ENCODE assay signal across 8 cellular contexts in the genomic region with DNA sequence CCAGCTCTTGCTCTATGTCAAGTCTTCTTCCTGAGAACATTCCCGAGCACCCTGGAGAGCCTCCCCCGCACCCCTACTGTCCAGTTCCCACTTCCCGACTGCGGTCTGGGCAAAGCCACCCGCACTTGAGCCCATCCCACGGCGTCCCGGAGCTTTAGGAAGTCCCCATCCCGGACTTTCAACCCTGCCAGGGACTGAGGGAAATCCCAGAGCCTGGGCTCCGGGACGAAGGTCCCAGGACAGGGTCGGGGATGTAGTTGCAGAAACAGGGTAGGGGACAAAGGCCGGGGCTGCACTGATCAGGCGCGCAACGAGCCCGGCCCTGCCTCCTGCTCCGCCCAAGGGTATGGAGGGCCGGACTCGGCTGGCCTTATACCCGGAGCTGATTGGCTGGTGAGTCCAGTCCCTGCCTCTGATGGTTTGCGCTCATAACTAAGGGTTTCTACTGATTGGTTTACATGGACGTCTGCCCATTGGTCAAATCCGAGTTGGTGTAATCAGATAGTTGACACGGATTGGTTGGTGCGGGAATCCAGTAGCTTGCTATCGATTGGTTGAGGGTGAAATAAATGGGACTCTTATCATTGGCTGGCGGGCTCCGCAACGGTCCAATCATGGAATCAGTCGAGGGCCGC. TPM values are rescaled to one million over a fixed set of nuclear protein-coding genes. Genes with fewer than 3 reads are reported as not detected.
DNase-seq lines count a peak whose midpoint lies in the region; ATAC-seq lines count a peak whose summit lies in the region.

No MANE protein-coding gene starts in this region.

- ATAC-seq in GM19351 (IDR thresholded peaks at IDR 0.05; ENCODE audit: unreplicated experiment) (peak; percentile 83), HG03520 (IDR thresholded peaks at IDR 0.05; ENCODE audit: unreplicated experiment) (peak; percentile 83), left lobe of liver (peak; percentile 73)

- intact Hi-C loops in dendritic cell treated with granulocyte-macrophage colony-stimulating factor and Interleukin-4, amounts not matched to agents 40 ng/mL and 50 ng/mL, for 4 days (cut with micrococcal nuclease), result loop anchor here (2.0 to 5.0 kb wide), 2 partner anchors 14 to 95 kb away; partner anchors contain the start of gene YJU2

- H3K9me3 Mint-ChIP-seq in dendritic cell treated with granulocyte-macrophage colony-stimulating factor and Interleukin-4, amounts not matched to agents 40 ng/mL and 50 ng/mL, for 4 days, result no peaks in the 10 kb centered on the region

- H3K4me3 Mint-ChIP-seq in dendritic cell treated with granulocyte-macrophage colony-stimulating factor and Interleukin-4, amounts not matched to agents 40 ng/mL and 50 ng/mL, for 4 days, result peak overlapping the region; percentile 96

- H3K27me3 Mint-ChIP-seq in dendritic cell treated with granulocyte-macrophage colony-stimulating factor and Interleukin-4, amounts not matched to agents 40 ng/mL and 50 ng/mL, for 4 days, result peaks cover 12% of the 10 kb centered on the region

- peak; percentile 71 to 100 (median 96) for DNase-seq in C1 segment of cervical spinal cord (lab: John Stamatoyannopoulos, UW)
- peak; percentile 97 for DNase-seq in NCI-H526 treated with DMSO at 0.1 percent for 48 hours (lab: John Stamatoyannopoulos, UW)
- DNase-seq in activated CD4-positive, alpha-beta T cell treated with anti-CD3 and anti-CD28 coated beads, Interleukin-2, amount 50 U/mL, for 24 hours (ENCODE audit: low read depth in 1 of 2, low spot score in 1 of 2), result peak; percentile 72 to 94
- DNase-seq in left lobe of liver (ENCODE audit: low spot score), result peak; percentile 99
- DNase-seq in stimulated activated CD4-positive, alpha-beta T cell treated with anti-CD3 and anti-CD28 coated beads, Interleukin-2, amount 100 ng/mL, for 24 hours, result peak; percentile 89 to 91

- H3K36me3 Mint-ChIP-seq in dendritic cell treated with granulocyte-macrophage colony-stimulating factor and Interleukin-4, amounts not matched to agents 40 ng/mL and 50 ng/mL, for 4 days (ENCODE audit: low read depth), result peaks cover 35% of the 10 kb centered on the region

- H3K27ac Mint-ChIP-seq in dendritic cell treated with granulocyte-macrophage colony-stimulating factor and Interleukin-4, amounts not matched to agents 40 ng/mL and 50 ng/mL, for 4 days, result peak overlapping the region; percentile 82

- H3K4me1 Mint-ChIP-seq in dendritic cell treated with granulocyte-macrophage colony-stimulating factor and Interleukin-4, amounts not matched to agents 40 ng/mL and 50 ng/mL, for 4 days (ENCODE audit: low read depth), result peaks cover 49% of the 10 kb centered on the region

RNA-seq across cellular contexts. Expression of gene MPND, which starts 0.8 kb away (rescaled TPM):
- total RNA-seq in left lobe of liver, result 24.2 TPM

RNA-seq across cellular contexts. Expression of gene STAP2, which starts 3.9 kb away (rescaled TPM):
- 31.8 TPM for total RNA-seq in left lobe of liver

RNA-seq across cellular contexts. Expression of gene FSD1, which starts 38.1 kb away (rescaled TPM):
- 1.3 TPM for total RNA-seq in left lobe of liver

RNA-seq across cellular contexts. Expression of gene TMIGD2, which starts 40.3 kb away (rescaled TPM):
- total RNA-seq in left lobe of liver, result 0.25 TPM

RNA-seq across cellular contexts. Expression of gene SH3GL1, which starts 57.8 kb away (rescaled TPM):
- 30.2 TPM for total RNA-seq in left lobe of liver

Comparison
In these comparisons a context has a peak if more than half of its experiments do, and no peak if none do; other contexts are left out.
1. Peak in every context shown above with its lines: DNase-seq and ATAC-seq.